Comparison of ENCODE assay signal across 9 cellular contexts in the genomic region with DNA sequence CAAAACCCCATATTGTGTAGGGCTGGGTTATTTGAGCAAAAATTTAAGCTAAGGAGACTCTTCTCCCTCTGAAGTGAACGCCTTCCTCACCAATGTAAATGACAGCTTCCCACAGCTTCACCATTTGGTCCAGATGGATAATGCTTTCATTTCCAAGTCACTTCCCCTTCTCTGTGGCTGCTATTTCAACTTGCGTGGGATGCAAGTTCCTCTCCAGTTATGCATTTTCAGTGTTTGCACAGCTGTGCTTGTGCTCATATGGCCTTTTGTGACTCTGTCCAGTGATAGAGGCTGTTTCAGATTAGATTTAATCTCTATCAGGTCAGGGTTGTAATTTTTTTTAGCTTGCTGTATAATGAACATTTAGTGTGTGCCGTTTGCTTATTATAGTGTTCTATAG.
DNase-seq lines count a peak whose midpoint lies in the region; ATAC-seq and TF ChIP-seq lines count a peak whose summit lies in the region.
"Had no signal": no experiment of that assay in that cellular context is flagged by ENCODE, and none has a peak within 500 bp of the region (broad histone marks: within the 10 kb centered on the region; RNA-seq: fewer than 3 reads in every experiment).

No MANE protein-coding gene starts in this region.

- H3K36me3 Mint-ChIP-seq in chondrocyte (ENCODE audit: low read depth), result no peaks in the 10 kb centered on the region
- no peaks in the 10 kb centered on the region for H3K36me3 Mint-ChIP-seq in CD14-positive monocyte

- intact Hi-C loops in sciatic nerve (cut with DNase I), result no loop called here
- intact Hi-C loops in CD14-positive monocyte (cut with micrococcal nuclease), result no loop called here

- H3K9me3 Mint-ChIP-seq in chondrocyte (ENCODE audit: low read depth) (peaks cover 6% of the 10 kb centered on the region), CD14-positive monocyte (peaks cover 0 to 4% (median 0%) of the 10 kb centered on the region in 7 donors)
- H3K9me3 Mint-ChIP-seq: activated T-cell treated with anti-CD3 and anti-CD28 coated beads, Interleukin-2, amount 50 U/mL, for 24 hours had no signal

- ATAC-seq in GM19328 (IDR thresholded peaks at IDR 0.05; ENCODE audit: unreplicated experiment) (peak; percentile 70), sciatic nerve (peak; percentile 82), GM21576 (IDR thresholded peaks at IDR 0.05; ENCODE audit: unreplicated experiment) (no peak)

- no peaks in the 10 kb centered on the region for H3K27me3 Mint-ChIP-seq in chondrocyte (ENCODE audit: low read depth)
- no peaks in the 10 kb centered on the region for H3K27me3 Mint-ChIP-seq in CD14-positive monocyte (ENCODE audit: low read depth in 3 of 3)

- peaks cover 32% of the 10 kb centered on the region for H3K4me1 Mint-ChIP-seq in chondrocyte (ENCODE audit: low read depth)
- H3K4me1 Mint-ChIP-seq in CD14-positive monocyte, result peaks cover 4% of the 10 kb centered on the region

- TF ChIP-seq CTCF in chondrocyte (IDR thresholded peaks at IDR 0.05) (no peak), CD14-positive monocyte (IDR thresholded peaks at IDR 0.05) (no peak)

- H3K27ac Mint-ChIP-seq in chondrocyte (ENCODE audit: unreplicated experiment) (peak overlapping the region; percentile 81), CD14-positive monocyte (peak overlapping the region in 1 of 7 donors; percentile 27)
- H3K27ac Mint-ChIP-seq: activated T-cell treated with anti-CD3 and anti-CD28 coated beads, Interleukin-2, amount 50 U/mL, for 24 hours had no signal

- DNase-seq in NCI-H1694 (lab: John Stamatoyannopoulos, UW) (peak; percentile 50), chondrocyte (ENCODE audit: low spot score) (no peak), sciatic nerve (ENCODE audit: low spot score) (no peak), CD14-positive monocyte (ENCODE audit: low spot score) (no peak), activated gamma-delta T cell treated with Interleukin-2 at 50 U/mL for 16 hours (no peak)
- no peak for DNase-seq in stimulated activated naive CD4-positive, alpha-beta T cell (lab: John Stamatoyannopoulos, UW)
- DNase-seq: activated T-cell treated with anti-CD3 and anti-CD28 coated beads, Interleukin-2, amount 50 U/mL, for 24 hours had no signal

- H3K4me3 Mint-ChIP-seq in chondrocyte (ENCODE audit: unreplicated experiment), result no peak overlapping the region
- no peak overlapping the region for H3K4me3 Mint-ChIP-seq in CD14-positive monocyte
- H3K4me3 Mint-ChIP-seq: activated T-cell treated with anti-CD3 and anti-CD28 coated beads, Interleukin-2, amount 50 U/mL, for 24 hours had no signal
